In the genomic region with DNA sequence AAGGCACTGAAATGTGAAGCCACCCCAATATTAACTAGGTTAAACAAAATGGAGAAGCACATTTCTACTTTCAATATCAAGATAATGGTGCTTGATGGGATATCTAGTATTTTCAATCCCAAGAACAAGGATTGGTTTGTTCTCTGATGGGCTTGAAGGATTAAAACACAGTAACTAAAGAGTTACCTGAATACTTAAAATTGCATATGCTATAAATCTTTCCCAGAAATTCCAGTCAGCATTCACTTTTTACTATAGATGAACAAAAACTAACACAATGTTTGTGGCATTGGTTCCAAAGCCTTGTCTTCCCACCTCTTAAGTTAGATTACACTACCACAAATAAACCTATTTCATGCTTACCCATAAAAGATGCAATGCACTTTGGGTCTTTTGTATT, we compare ENCODE assay signal across 24 cellular contexts. TPM values are rescaled to one million over a fixed set of nuclear protein-coding genes. Genes with fewer than 3 reads are reported as not detected.
DNase-seq lines count a peak whose midpoint lies in the region; ATAC-seq and TF ChIP-seq lines count a peak whose summit lies in the region.
"Had no signal": no experiment of that assay in that cellular context is flagged by ENCODE, and none has a peak within 500 bp of the region (broad histone marks: within the 10 kb centered on the region; RNA-seq: fewer than 3 reads in every experiment).

No MANE protein-coding gene starts in this region.

- no peak overlapping the region for H3K27ac Mint-ChIP-seq in neural crest cell (ENCODE audit: unreplicated experiment)
- H3K27ac Mint-ChIP-seq: CD4-positive, alpha-beta memory T cell had no signal

- peak; percentile 22 for DNase-seq in cerebellar cortex (ENCODE audit: low spot score)
- DNase-seq in neural crest cell (ENCODE audit: low read depth, low spot score), result no peak
- DNase-seq in activated CD4-positive, CD25-positive, alpha-beta regulatory T cell (lab: John Stamatoyannopoulos, UW), result no peak
- no peak for DNase-seq in COR-L47 (lab: John Stamatoyannopoulos, UW)
- no peak for DNase-seq in cerebellar nuclear complex (lab: John Stamatoyannopoulos, UW)
- DNase-seq: ACHN; Caco-2; CD4-positive, alpha-beta memory T cell; DMS 273 treated with DMSO at 0.1 percent for 48 hours; DMS79; GF-D8; MM.1S; NCI-H2029; NCI-H526 treated with DMSO at 0.1 percent for 48 hours; SHP77 had no signal

- H3K4me2 ChIP-seq in BLaER1 (peak overlapping the region; percentile 69; the same call in 1 of the 2 replicates), Loucy (ENCODE audit: low read depth, low read length, poor library complexity, severe bottlenecking) (peak overlapping the region; percentile 90)

- H3K36me3 ChIP-seq in BLaER1 (no peaks in the 10 kb centered on the region), Loucy (ENCODE audit: insufficient read depth, low read length) (no peaks in the 10 kb centered on the region)

- no peak overlapping the region for H3K27ac ChIP-seq in BLaER1
- H3K27ac ChIP-seq: 22Rv1, RWPE1 had no signal

- peaks cover 34% of the 10 kb centered on the region for H3K9me3 ChIP-seq in BLaER1
- no peaks in the 10 kb centered on the region for H3K9me3 ChIP-seq in Loucy (ENCODE audit: insufficient read depth, low read depth, low read length)
- H3K9me3 ChIP-seq: Caco-2 had no signal

- no peak for ATAC-seq in HG03097 (IDR thresholded peaks at IDR 0.05; ENCODE audit: low FRiP score, unreplicated experiment)
- ATAC-seq: K562, Panc1 had no signal

- H3K27me3 ChIP-seq in BLaER1 (peaks cover 31% of the 10 kb centered on the region), Loucy (ENCODE audit: insufficient read depth, low read length, poor library complexity, severe bottlenecking) (no peaks in the 10 kb centered on the region)

- H3K4me1 ChIP-seq in BLaER1 (peaks cover 32% of the 10 kb centered on the region), Loucy (ENCODE audit: insufficient read depth, low read length, poor library complexity, severe bottlenecking) (peaks cover 45% of the 10 kb centered on the region)
- H3K4me1 ChIP-seq: Caco-2 had no signal

- H3K9me3 Mint-ChIP-seq in neural crest cell, result no peaks in the 10 kb centered on the region

- peak overlapping the region; percentile 89 for H3K4me3 Mint-ChIP-seq in neural crest cell
- H3K4me3 Mint-ChIP-seq: CD4-positive, alpha-beta memory T cell had no signal

- no peak for TF ChIP-seq CTCF in Loucy (conservative IDR thresholded peaks at IDR 0.05; ENCODE audit: low read length)
- TF ChIP-seq CTCF in neural crest cell (conservative IDR thresholded peaks at IDR 0.05), result no peak

- H3F3A ChIP-seq in Loucy (ENCODE audit: low read depth), result no peaks in the 10 kb centered on the region; the same call in none of the 2 replicates

- H3K79me2 ChIP-seq in Loucy (ENCODE audit: insufficient read depth, low read length), result no peaks in the 10 kb centered on the region

- H3K27me3 Mint-ChIP-seq in neural crest cell (ENCODE audit: low read depth), result peaks cover 44% of the 10 kb centered on the region

- H3K4me3 ChIP-seq in BLaER1, result no peak overlapping the region
- H3K4me3 ChIP-seq in Loucy (ENCODE audit: low read length, poor library complexity, severe bottlenecking), result peak overlapping the region; percentile 60
- H3K4me3 ChIP-seq: K562 had no signal

- peaks cover 42% of the 10 kb centered on the region for H3K4me1 Mint-ChIP-seq in neural crest cell

- H4K20me1 ChIP-seq in BLaER1 (no peaks in the 10 kb centered on the region), Loucy (ENCODE audit: insufficient read depth, low read length, poor library complexity, severe bottlenecking) (no peaks in the 10 kb centered on the region)

- no peaks in the 10 kb centered on the region for H3K36me3 Mint-ChIP-seq in neural crest cell (ENCODE audit: low read depth)

- H3K9me2 ChIP-seq in Loucy (replicated peaks; ENCODE audit: low read depth, low read length), result no peaks in the 10 kb centered on the region

- no peak overlapping the region for H3K9ac ChIP-seq in BLaER1
- H3K9ac ChIP-seq in Loucy (ENCODE audit: low read depth, low read length, poor library complexity, severe bottlenecking), result peak overlapping the region; percentile 51

- H2AFZ ChIP-seq in Loucy (ENCODE audit: low read length), result no peak overlapping the region

RNA-seq across cellular contexts. Expression of a gene that starts 3.9 kb away (rescaled TPM):
- total RNA-seq in neural crest cell, result 3.7 and 3.8 TPM in 2 replicates
- total RNA-seq: Caco-2; CD4-positive, alpha-beta memory T cell; NCI-H460; OCI-LY7 had no signal
